ENCODE assay signal across 9 cellular contexts in genomic region chr3:153595186-153595815, GRCh38.
A peak's percentile ranks its signal among the peaks of the same experiment; 100 is the strongest.
DNase-seq lines count a peak whose midpoint lies in the region; ATAC-seq and TF ChIP-seq lines count a peak whose summit lies in the region.
"Had no signal": no experiment of that assay in that cellular context is flagged by ENCODE, and none has a peak within 500 bp of the region (broad histone marks: within the 10 kb centered on the region; RNA-seq: fewer than 3 reads in every experiment).

No MANE protein-coding gene starts in this region.

- no peaks in the 10 kb centered on the region for H3K9me3 Mint-ChIP-seq in Calu3 (ENCODE audit: low read depth, unreplicated experiment)
- H3K9me3 Mint-ChIP-seq: memory B cell had no signal

- no peak for TF ChIP-seq EP300 in sigmoid colon (IDR thresholded peaks at IDR 0.05)

- no peaks in the 10 kb centered on the region for H3K4me1 ChIP-seq in HEK293 (ENCODE audit: control insufficient read depth, insufficient read depth, low read length)
- H3K4me1 ChIP-seq in sigmoid colon: no peaks in the 10 kb centered on the region

- intact Hi-C loops in Calu3 (cut with micrococcal nuclease; ENCODE audit: unreplicated experiment) (loop anchor here (1.0 to 10.0 kb wide), 7 partner anchors 158 to 760 kb away; partner anchors contain the start of gene P2RY1), sigmoid colon (cut with DNase I) (loop anchor here (5.0 kb wide), 2 partner anchors 553 to 568 kb away; no protein-coding TSS in a partner anchor)

- H3K27me3 ChIP-seq in sigmoid colon: no peaks in the 10 kb centered on the region

- TF ChIP-seq POLR2A in sigmoid colon (IDR thresholded peaks at IDR 0.05): no peak

- H3K9me3 ChIP-seq in HEK293 (ENCODE audit: control insufficient read depth, insufficient read depth, low read depth, low read length) (no peaks in the 10 kb centered on the region), sigmoid colon (no peaks in the 10 kb centered on the region)

- H3K27me3 Mint-ChIP-seq in Calu3 (ENCODE audit: unreplicated experiment): no peaks in the 10 kb centered on the region
- H3K27me3 Mint-ChIP-seq: memory B cell had no signal

- H3K27ac Mint-ChIP-seq in Calu3 (ENCODE audit: unreplicated experiment): no peak overlapping the region
- H3K27ac Mint-ChIP-seq: memory B cell had no signal

- CTCF ChIA-PET in Calu3 (lab: Charles Lee): interaction anchor here (0.7 to 0.8 kb wide), 2 partner anchors 151 to 1899 kb away, joined by 3 to 4 read pairs; no protein-coding TSS in a partner anchor
- CTCF ChIA-PET in HEK293 (lab: Yijun Ruan, JAX): interaction anchor here (0.6 to 1.6 kb wide), 8 partner anchors 15 to 571 kb away, joined by 3 to 5 read pairs (median 3); no protein-coding TSS in a partner anchor

- H3K36me3 Mint-ChIP-seq in Calu3 (ENCODE audit: insufficient read depth, unreplicated experiment): no peaks in the 10 kb centered on the region
- H3K36me3 Mint-ChIP-seq: memory B cell had no signal

- H3K27ac ChIP-seq in HEK293 (ENCODE audit: extremely low read depth, low read depth, low read length) (no peak overlapping the region), sigmoid colon (no peak overlapping the region)

- peaks cover 44% of the 10 kb centered on the region for H3K4me1 Mint-ChIP-seq in Calu3 (ENCODE audit: low read depth, unreplicated experiment)
- H3K4me1 Mint-ChIP-seq: memory B cell had no signal

- H3K4me3 ChIP-seq in HEK293 (ENCODE audit: low read depth, low read length): no peak overlapping the region
- H3K4me3 ChIP-seq in sigmoid colon: no peak overlapping the region

- POLR2A ChIA-PET in HEK293 (lab: Yijun Ruan, JAX): no interaction called here

- no TSS peak for BruUV-seq in Calu3 (replicated peaks; lab: Mats Ljungman, UMichigan)

- TF ChIP-seq CTCF in Calu3 (IDR thresholded peaks at IDR 0.05; ENCODE audit: unreplicated experiment): peak; percentile 87
- TF ChIP-seq CTCF in HEK293 (tag by site-specific recombination; IDR thresholded peaks at IDR 0.05): peak; percentile 38; the same call in 1 of the 2 replicates
- TF ChIP-seq CTCF in sigmoid colon (IDR thresholded peaks at IDR 0.05): peak in 3 of 4 experiments; percentile 25 to 38 (median 36)

- no peak for ATAC-seq in GM21360 (IDR thresholded peaks at IDR 0.05; ENCODE audit: unreplicated experiment)

- peak; percentile 32 for DNase-seq in Calu3
- DNase-seq in RKO (ENCODE audit: low spot score): peak; percentile 61
- peak; percentile 75 for DNase-seq in fibroblast of peridontal ligament (ENCODE audit: extremely low read depth)
- no peak for DNase-seq in sigmoid colon
- no peak for DNase-seq in NK-92 (lab: John Stamatoyannopoulos, UW; ENCODE audit: unreplicated experiment)
- no peak for DNase-seq in SK-N-DZ (ENCODE audit: low spot score)

- H3K4me3 Mint-ChIP-seq in Calu3 (ENCODE audit: low read depth, unreplicated experiment): no peak overlapping the region
- H3K4me3 Mint-ChIP-seq: memory B cell had no signal

- H3K36me3 ChIP-seq in HEK293 (ENCODE audit: control insufficient read depth in 2 of 2, insufficient read depth in 1 of 2, low read length in 2 of 2) (no peaks in the 10 kb centered on the region), sigmoid colon (no peaks in the 10 kb centered on the region)

TF ChIP-seq in HEK293, 187 proteins besides CTCF, POLR2A, EP300 and RAD21:
- no peak for TF ChIP-seq ZNF335 (tag by site-specific recombination; conservative IDR thresholded peaks at IDR 0.05)
- no peak for TF ChIP-seq GLI4 (tag by site-specific recombination; IDR thresholded peaks at IDR 0.05)
- peak; percentile 63 for TF ChIP-seq ZNF654 (tag by site-specific recombination; IDR thresholded peaks at IDR 0.05; ENCODE audit: low read depth)

Comparison
In these comparisons a context has a peak if more than half of its experiments do, and no peak if none do; other contexts are left out.
1. DNase-seq: peak in Calu3 (single experiment), RKO (single experiment) and fibroblast of peridontal ligament (single experiment); none in sigmoid colon (single experiment), NK-92 (single experiment) and SK-N-DZ (single experiment).
2. CTCF ChIP-seq: peak in every context shown above with its lines; median percentile 87 in Calu3; 38 in HEK293; 36 in sigmoid colon.